In the genomic region with DNA sequence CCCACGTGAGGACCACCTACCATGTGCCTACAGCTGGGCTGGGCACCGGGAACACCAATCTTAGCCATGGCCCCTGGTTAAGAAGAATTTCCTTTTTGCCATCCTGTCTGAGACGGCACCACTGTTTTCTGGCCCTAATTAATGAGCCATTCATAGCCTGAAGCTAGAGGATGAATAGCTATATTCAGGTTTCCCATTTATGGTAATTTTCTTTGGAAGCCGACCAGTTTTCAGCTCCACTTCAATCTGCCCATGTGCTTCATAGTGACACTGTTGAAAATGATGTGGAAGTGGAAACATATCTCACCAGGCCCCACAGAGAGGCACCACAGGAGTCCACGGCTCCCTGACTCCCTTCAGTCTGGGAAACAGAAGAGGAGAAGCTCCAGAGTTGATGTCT, we compare ENCODE assay signal across 20 cellular contexts. TPM values are rescaled to one million over a fixed set of nuclear protein-coding genes. Genes with fewer than 3 reads are reported as not detected.
DNase-seq lines count a peak whose midpoint lies in the region; ATAC-seq lines count a peak whose summit lies in the region.
"Had no signal": no experiment of that assay in that cellular context is flagged by ENCODE, and none has a peak within 500 bp of the region (broad histone marks: within the 10 kb centered on the region; RNA-seq: fewer than 3 reads in every experiment).

No MANE protein-coding gene starts in this region.

- in situ Hi-C loops in SK-MEL-5 (cut with HindIII; ENCODE audit: low pct_unique_long_range_greater_than_20kb, low sequenced_read_pairs): no loop called here

- peak; percentile 29 for DNase-seq in NCI-H1105 treated with DMSO at 0.1 percent for 48 hours (lab: John Stamatoyannopoulos, UW)
- no peak for DNase-seq in NCI-H1105 (lab: John Stamatoyannopoulos, UW)
- peak; percentile 83 for DNase-seq in SK-MEL-5 (ENCODE audit: low read depth, low spot score)
- peak; percentile 34 for DNase-seq in epidermal melanocyte (ENCODE audit: insufficient read length, low spot score)
- peak; percentile 91 for DNase-seq in pons (ENCODE audit: low spot score)
- no peak for DNase-seq in posterior cingulate gyrus
- no peak for DNase-seq in NCI-H2171 treated with DMSO at 0.1 percent for 48 hours (lab: John Stamatoyannopoulos, UW)
- DNase-seq: activated CD4-positive, alpha-beta T cell treated with anti-CD3 and anti-CD28 coated beads for 4 hours; activated T-cell treated with anti-CD3 and anti-CD28 coated beads for 4 hours; CD4-positive, CD25-positive, alpha-beta regulatory T cell; DMS 273 treated with DMSO at 0.1 percent for 48 hours; IMR-90; NCI-H1048; NCI-H1930; NCI-H446; psoas muscle; stimulated activated naive CD4-positive, alpha-beta T cell treated with Interleukin-2 at 50 U/mL for 16 hours had no signal

- no peak for ATAC-seq in HG02623 (IDR thresholded peaks at IDR 0.05; ENCODE audit: unreplicated experiment)
- ATAC-seq: psoas muscle had no signal

- intact Hi-C loops in posterior cingulate gyrus (cut with DNase I): no loop called here

RNA-seq across cellular contexts. Expression of gene ULBP3, which starts 22.5 kb away (rescaled TPM):
- total RNA-seq in SK-MEL-5 (2014; rRNA removed; shearing (Covaris generic)): 2.7 and 4.2 TPM in 2 replicates
- polyA plus RNA-seq in SK-MEL-5 (2015; cell fraction: cytosol; rRNA removed): 1.9 and 3.9 TPM in 2 replicates
- polyA plus RNA-seq in SK-MEL-5 (2015; cell fraction: nucleus; rRNA removed): 0.43 TPM in 1 of 2 replicates, not detected in the other

RNA-seq across cellular contexts. Expression of gene PPP1R14C, which starts 51.4 kb away (rescaled TPM):
- total RNA-seq in SK-MEL-5 (2014; rRNA removed; shearing (Covaris generic)): 0.11 TPM in 1 of 2 replicates, not detected in the other
- polyA plus RNA-seq in SK-MEL-5 (2015; cell fraction: cytosol; rRNA removed): 0.27 and 0.32 TPM in 2 replicates
- 0.12 and 0.16 TPM in 2 replicates for polyA plus RNA-seq in SK-MEL-5 (2015; cell fraction: nucleus; rRNA removed)
- total RNA-seq: ascending aorta; CD4-positive, CD25-positive, alpha-beta regulatory T cell; IMR-90; myocyte had no signal
- polyA plus RNA-seq: CD4-positive, CD25-positive, alpha-beta regulatory T cell; IMR-90 had no signal

Comparison
In these comparisons a context has a peak if more than half of its experiments do, and no peak if none do; other contexts are left out.
1. DNase-seq: peak in NCI-H1105 treated with DMSO at 0.1 percent for 48 hours (single experiment), SK-MEL-5 (single experiment), epidermal melanocyte (single experiment) and pons (single experiment); none in NCI-H1105 (single experiment), posterior cingulate gyrus (0 of 10) and NCI-H2171 treated with DMSO at 0.1 percent for 48 hours (single experiment).